In the genomic region with DNA sequence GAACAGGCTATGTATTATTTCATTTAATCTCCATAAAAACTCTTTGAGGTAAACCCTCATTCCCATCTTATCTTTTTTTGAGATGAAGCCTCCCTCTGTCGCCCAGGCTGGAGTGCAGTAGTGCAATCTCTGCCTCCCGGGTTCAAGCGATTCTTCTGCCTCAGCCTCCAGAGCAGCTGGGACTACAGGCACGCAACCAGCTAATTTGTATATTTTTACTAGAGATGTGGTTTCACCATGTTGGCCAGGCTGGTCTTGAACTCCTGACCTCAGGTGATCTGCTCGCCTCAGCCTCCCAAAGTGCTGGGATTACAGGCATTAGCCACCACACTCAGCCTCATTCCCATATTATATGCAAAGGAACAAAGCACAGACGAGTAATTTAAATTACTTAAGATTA, we compare ENCODE assay signal across 8 cellular contexts. TPM values are rescaled to one million over a fixed set of nuclear protein-coding genes. Genes with fewer than 3 reads are reported as not detected.
DNase-seq lines count a peak whose midpoint lies in the region; ATAC-seq and TF ChIP-seq lines count a peak whose summit lies in the region.
"Not testable (repeated sequence)": the region's sequence is repeated elsewhere in the genome, so short reads cannot be mapped to it uniquely, and the experiment has no call there.

No MANE protein-coding gene starts in this region.

- H2BK15ac ChIP-seq in IMR-90 (ENCODE audit: low read depth, low read length), result not testable (repeated sequence)

- H3K36me3 ChIP-seq in CD8-positive, alpha-beta memory T cell (ENCODE audit: insufficient read depth, low read length), result peaks cover 39% of the 10 kb centered on the region
- H3K36me3 ChIP-seq in IMR-90 (ENCODE audit: control insufficient read depth, insufficient read depth, low read length) (peaks cover 33% of the 10 kb centered on the region), SU-DHL-6 (ENCODE audit: low read length) (peaks cover 43% of the 10 kb centered on the region)
- H3K36me3 ChIP-seq in hepatocyte (replicated peaks; ENCODE audit: insufficient read depth, low read depth), result not testable (repeated sequence)

- peak overlapping the region; percentile 94 to 100 (median 99) for H3K27ac Mint-ChIP-seq in CD8-positive, alpha-beta memory T cell
- peak overlapping the region; percentile 100 for H3K27ac Mint-ChIP-seq in activated naive CD4-positive, alpha-beta T cell treated with anti-CD3 and anti-CD28 coated beads for 36 hours
- H3K27ac Mint-ChIP-seq in natural killer cell treated with Interleukin-12 subunit alpha and Interleukin-12 subunit beta and Interleukin-15 and Interleukin-18, amount 100 ng/mL, for 72 hours, result peak overlapping the region; percentile 99
- peak overlapping the region; percentile 62 for H3K27ac Mint-ChIP-seq in stimulated activated naive B cell treated with anti-CD40 and anti-IgM and Interleukin-4, amounts not matched to agents 10 μg/mL and 1 μg/mL and 100 μg/mL, for 72 hours

- H4K5ac ChIP-seq in IMR-90 (ENCODE audit: low read depth, low read length), result not testable (repeated sequence)

- H4K20me1 ChIP-seq in IMR-90 (ENCODE audit: insufficient read depth, low read length) (peaks cover 41% of the 10 kb centered on the region), SU-DHL-6 (ENCODE audit: low read depth, low read length) (peaks cover 23% of the 10 kb centered on the region), hepatocyte (ENCODE audit: insufficient read depth, poor library complexity, severe bottlenecking) (peaks cover 15% of the 10 kb centered on the region)

- H3K27ac ChIP-seq in CD8-positive, alpha-beta memory T cell (ENCODE audit: low read depth, low read length), result peak overlapping the region; percentile 92
- H3K27ac ChIP-seq in IMR-90 (ENCODE audit: insufficient read depth, low read length), result not testable (repeated sequence)
- H3K27ac ChIP-seq in SU-DHL-6 (ENCODE audit: low read depth, low read length) (peak overlapping the region; percentile 87; the same call in 1 of the 2 replicates), hepatocyte (peak overlapping the region; percentile 12)

- ATAC-seq in IMR-90 (ENCODE audit: low read depth); natural killer cell treated with Interleukin-12 subunit alpha and Interleukin-12 subunit beta and Interleukin-15 and Interleukin-18, amount 100 ng/mL, for 72 hours; stimulated activated naive B cell treated with anti-CD40 and anti-IgM and Interleukin-4, amounts not matched to agents 10 μg/mL and 1 μg/mL and 100 μg/mL, for 72 hours (replicated peaks): not testable (repeated sequence)

- H3K4me3 Mint-ChIP-seq in CD8-positive, alpha-beta memory T cell, result peak overlapping the region; percentile 99 to 100 (median 100)
- peak overlapping the region; percentile 100 for H3K4me3 Mint-ChIP-seq in activated naive CD4-positive, alpha-beta T cell treated with anti-CD3 and anti-CD28 coated beads for 36 hours
- H3K4me3 Mint-ChIP-seq in natural killer cell treated with Interleukin-12 subunit alpha and Interleukin-12 subunit beta and Interleukin-15 and Interleukin-18, amount 100 ng/mL, for 72 hours, result peak overlapping the region; percentile 99
- H3K4me3 Mint-ChIP-seq in stimulated activated naive B cell treated with anti-CD40 and anti-IgM and Interleukin-4, amounts not matched to agents 10 μg/mL and 1 μg/mL and 100 μg/mL, for 72 hours, result peak overlapping the region; percentile 98 to 100

- peak overlapping the region; percentile 93 for H3K4me3 ChIP-seq in CD8-positive, alpha-beta memory T cell (ENCODE audit: low read length)
- H3K4me3 ChIP-seq in IMR-90 (ENCODE audit: insufficient read depth, low read depth, low read length), result not testable (repeated sequence)
- H3K4me3 ChIP-seq in SU-DHL-6 (ENCODE audit: insufficient read depth, low read length, poor library complexity, severe bottlenecking), result peak overlapping the region; percentile 88
- H3K4me3 ChIP-seq in hepatocyte, result peak overlapping the region; percentile 15

- not testable (repeated sequence) for H2AFZ ChIP-seq in IMR-90 (replicated peaks; ENCODE audit: low read length, poor library complexity); SU-DHL-6 (ENCODE audit: low read depth, low read length, severe bottlenecking); hepatocyte

- not testable (repeated sequence) for DNase-seq in CD8-positive, alpha-beta memory T cell; IMR-90; activated naive CD4-positive, alpha-beta T cell treated with anti-CD3 and anti-CD28 coated beads for 36 hours; hepatocyte (ENCODE audit: low spot score); natural killer cell treated with Interleukin-12 subunit alpha and Interleukin-12 subunit beta and Interleukin-15 and Interleukin-18, amount 100 ng/mL, for 72 hours (ENCODE audit: low spot score); stimulated activated naive B cell treated with anti-CD40 and anti-IgM and Interleukin-4, amounts not matched to agents 10 μg/mL and 1 μg/mL and 100 μg/mL, for 72 hours
- peak; percentile 2 for DNase-seq in dedifferentiated amniotic fluid mesenchymal stem cell (ENCODE audit: extremely low spot score)

- BruUV-seq in IMR-90 (replicated peaks; lab: Mats Ljungman, UMichigan), result not testable (repeated sequence)

- H3K27me3 Mint-ChIP-seq in CD8-positive, alpha-beta memory T cell; activated naive CD4-positive, alpha-beta T cell treated with anti-CD3 and anti-CD28 coated beads for 36 hours (ENCODE audit: low read depth); natural killer cell treated with Interleukin-12 subunit alpha and Interleukin-12 subunit beta and Interleukin-15 and Interleukin-18, amount 100 ng/mL, for 72 hours; stimulated activated naive B cell treated with anti-CD40 and anti-IgM and Interleukin-4, amounts not matched to agents 10 μg/mL and 1 μg/mL and 100 μg/mL, for 72 hours: not testable (repeated sequence)

- H4K8ac ChIP-seq in IMR-90 (ENCODE audit: low read depth in 2 of 2, low read length in 2 of 2), result not testable (repeated sequence)

- peaks cover 27% of the 10 kb centered on the region for H3K4me1 ChIP-seq in CD8-positive, alpha-beta memory T cell (ENCODE audit: insufficient read depth, low read length)
- H3K4me1 ChIP-seq in IMR-90 (ENCODE audit: control insufficient read depth, insufficient read depth, low read length), result not testable (repeated sequence)
- peaks cover 13% of the 10 kb centered on the region for H3K4me1 ChIP-seq in hepatocyte (ENCODE audit: insufficient read depth)

- CTCF ChIA-PET in CD8-positive, alpha-beta memory T cell (lab: Charles Lee); IMR-90 (lab: Yijun Ruan, JAX); activated naive CD4-positive, alpha-beta T cell treated with anti-CD3 and anti-CD28 coated beads for 36 hours (lab: Charles Lee): not testable (repeated sequence)

- not testable (repeated sequence) for H2BK20ac ChIP-seq in IMR-90 (ENCODE audit: low read depth, low read length)

- not testable (repeated sequence) for TF ChIP-seq RAD21 in IMR-90 (IDR thresholded peaks at IDR 0.05; ENCODE audit: low read length)

- H3K23ac ChIP-seq in IMR-90 (ENCODE audit: low read depth, low read length), result not testable (repeated sequence)

- not testable (repeated sequence) for H3K56ac ChIP-seq in IMR-90 (ENCODE audit: extremely low read depth, insufficient read depth, low read length)

- H3K9me1 ChIP-seq in IMR-90 (ENCODE audit: insufficient read depth, low read length), result not testable (repeated sequence)

- H2AK9ac ChIP-seq in IMR-90 (replicated peaks; ENCODE audit: low read depth, low read length, poor library complexity), result not testable (repeated sequence)

- not testable (repeated sequence) for H3K14ac ChIP-seq in IMR-90 (replicated peaks; ENCODE audit: low read depth, low read length)

- in situ Hi-C loops in IMR-90 (cut with MboI; ENCODE audit: low sequenced_read_pairs), result not testable (repeated sequence)

- TF ChIP-seq CTCF in IMR-90 (conservative IDR thresholded peaks at IDR 0.05; ENCODE audit: low read depth, low read length); SU-DHL-6 (IDR thresholded peaks at IDR 0.05; ENCODE audit: insufficient read depth, low read length, poor library complexity, severe bottlenecking); hepatocyte (IDR thresholded peaks at IDR 0.05; ENCODE audit: poor library complexity): not testable (repeated sequence)

- not testable (repeated sequence) for TF ChIP-seq POLR2A in IMR-90 (IDR thresholded peaks at IDR 0.05; ENCODE audit: low read depth, low read length)

- H3K79me2 ChIP-seq in SU-DHL-6 (ENCODE audit: insufficient read depth, low read length), result peaks cover 17% of the 10 kb centered on the region
- H3K79me2 ChIP-seq in hepatocyte, result peaks cover 22% of the 10 kb centered on the region

- peaks cover 7 to 59% (median 14%) of the 10 kb centered on the region in 3 donors for H3K36me3 Mint-ChIP-seq in CD8-positive, alpha-beta memory T cell
- H3K36me3 Mint-ChIP-seq in activated naive CD4-positive, alpha-beta T cell treated with anti-CD3 and anti-CD28 coated beads for 36 hours (ENCODE audit: low read depth), result peaks cover 47% of the 10 kb centered on the region
- H3K36me3 Mint-ChIP-seq in natural killer cell treated with Interleukin-12 subunit alpha and Interleukin-12 subunit beta and Interleukin-15 and Interleukin-18, amount 100 ng/mL, for 72 hours, result peaks cover 35% of the 10 kb centered on the region
- H3K36me3 Mint-ChIP-seq in stimulated activated naive B cell treated with anti-CD40 and anti-IgM and Interleukin-4, amounts not matched to agents 10 μg/mL and 1 μg/mL and 100 μg/mL, for 72 hours, result peaks cover 28 to 48% of the 10 kb centered on the region in 2 donors

- not testable (repeated sequence) for H4K91ac ChIP-seq in IMR-90 (ENCODE audit: insufficient read depth, low read depth, low read length)

- H2AK5ac ChIP-seq in IMR-90 (ENCODE audit: low read depth, low read length), result not testable (repeated sequence)

- dilution Hi-C loops in IMR-90 (cut with HindIII; ENCODE audit: low sequenced_read_pairs, unreplicated experiment), result not testable (repeated sequence)

- H3K4ac ChIP-seq in IMR-90 (ENCODE audit: low read depth, low read length), result not testable (repeated sequence)

- not testable (repeated sequence) for H3K27me3 ChIP-seq in CD8-positive, alpha-beta memory T cell (ENCODE audit: insufficient read depth, low read length, poor library complexity, severe bottlenecking); IMR-90 (ENCODE audit: control insufficient read depth, insufficient read depth, low read length); SU-DHL-6 (ENCODE audit: low read length); hepatocyte

- no CpG with 5 or more reads among the region's 6 CpGs for WGBS in IMR-90 (ENCODE audit: extremely low coverage in 2 of 2, insufficient read length in 1 of 2), 2 experiments
- WGBS in hepatocyte (ENCODE audit: low lambda C conversion rate, missing lambda C conversion rate), result 77% methylated on average over 6 of the region's 6 CpGs

- H2BK5ac ChIP-seq in IMR-90 (ENCODE audit: low read depth, low read length, poor library complexity, severe bottlenecking), result not testable (repeated sequence)

- intact Hi-C loops in IMR-90 (cut with micrococcal nuclease), result not testable (repeated sequence)
- intact Hi-C loops in activated naive CD4-positive, alpha-beta T cell treated with anti-CD3 and anti-CD28 coated beads for 36 hours (cut with micrococcal nuclease), result loop anchor here (2.0 to 10.0 kb wide), 4 partner anchors 277 to 1003 kb away; a partner anchor contains a TSS

- H3K4me2 ChIP-seq in IMR-90 (ENCODE audit: low read depth, low read length) (peak overlapping the region; percentile 46; the same call in 1 of the 2 replicates), SU-DHL-6 (ENCODE audit: low read depth, low read length, poor library complexity, severe bottlenecking) (peak overlapping the region; percentile 99), hepatocyte (peak overlapping the region; percentile 84)

- not testable (repeated sequence) for H2BK120ac ChIP-seq in IMR-90 (ENCODE audit: low read depth, low read length)

- H3K9ac ChIP-seq in IMR-90 (ENCODE audit: low read depth, low read length), result not testable (repeated sequence)
- peak overlapping the region; percentile 80 for H3K9ac ChIP-seq in SU-DHL-6 (ENCODE audit: low read length)

- peaks cover 16 to 31% of the 10 kb centered on the region in 2 experiments for H3K79me1 ChIP-seq in IMR-90 (ENCODE audit: low read depth in 1 of 2, low read length in 2 of 2)

- H3K4me1 Mint-ChIP-seq in CD8-positive, alpha-beta memory T cell, result peaks cover 31 to 45% (median 45%) of the 10 kb centered on the region in 3 donors
- H3K4me1 Mint-ChIP-seq in activated naive CD4-positive, alpha-beta T cell treated with anti-CD3 and anti-CD28 coated beads for 36 hours (ENCODE audit: low read depth), result peaks cover 43% of the 10 kb centered on the region
- H3K4me1 Mint-ChIP-seq in natural killer cell treated with Interleukin-12 subunit alpha and Interleukin-12 subunit beta and Interleukin-15 and Interleukin-18, amount 100 ng/mL, for 72 hours (ENCODE audit: low read depth in 2 of 2), result peaks cover 38 to 39% of the 10 kb centered on the region in 2 donors
- peaks cover 18 to 35% of the 10 kb centered on the region in 2 donors for H3K4me1 Mint-ChIP-seq in stimulated activated naive B cell treated with anti-CD40 and anti-IgM and Interleukin-4, amounts not matched to agents 10 μg/mL and 1 μg/mL and 100 μg/mL, for 72 hours

- POLR2A ChIA-PET in CD8-positive, alpha-beta memory T cell (lab: Charles Lee); IMR-90 (lab: Charles Lee; ENCODE audit: unreplicated experiment): not testable (repeated sequence)

- not testable (repeated sequence) for H3K18ac ChIP-seq in IMR-90 (ENCODE audit: low read depth, low read length)

- not testable (repeated sequence) for H3K9me3 Mint-ChIP-seq in CD8-positive, alpha-beta memory T cell; activated naive CD4-positive, alpha-beta T cell treated with anti-CD3 and anti-CD28 coated beads for 36 hours; natural killer cell treated with Interleukin-12 subunit alpha and Interleukin-12 subunit beta and Interleukin-15 and Interleukin-18, amount 100 ng/mL, for 72 hours; stimulated activated naive B cell treated with anti-CD40 and anti-IgM and Interleukin-4, amounts not matched to agents 10 μg/mL and 1 μg/mL and 100 μg/mL, for 72 hours

- not testable (repeated sequence) for H3K9me2 ChIP-seq in SU-DHL-6 (replicated peaks; ENCODE audit: insufficient read depth, low read length); hepatocyte (replicated peaks; ENCODE audit: insufficient read depth)

- H3F3A ChIP-seq in SU-DHL-6 (ENCODE audit: insufficient read depth), result peaks cover 77% of the 10 kb centered on the region

- not testable (repeated sequence) for H3K9me3 ChIP-seq in CD8-positive, alpha-beta memory T cell (ENCODE audit: low read length); IMR-90 (ENCODE audit: control insufficient read depth, insufficient read depth, low read length); SU-DHL-6 (ENCODE audit: insufficient read depth, low read length); hepatocyte (ENCODE audit: low read depth)

RNA-seq across cellular contexts. Expression of a gene that starts 1.7 kb away (rescaled TPM):
- 1,000 to 10,000 TPM; 1,957 to 2,019 TPM for total RNA-seq in CD8-positive, alpha-beta memory T cell
- polyA plus RNA-seq in CD8-positive, alpha-beta memory T cell, result 609 TPM
- total RNA-seq in IMR-90 (2012; rRNA removed), result 1,317 and 1,900 TPM in 2 replicates
- polyA plus RNA-seq in IMR-90 (2012; rRNA removed), result 1,561 and 1,694 TPM in 2 replicates
- polyA plus RNA-seq in IMR-90 (2012; cell fraction: cytosol; rRNA removed), result 511 and 1,193 TPM in 2 replicates
- 125 and 757 TPM in 2 replicates for polyA plus RNA-seq in IMR-90 (2012; cell fraction: nucleus; rRNA removed; ENCODE audit: low replicate concordance)
- total RNA-seq in activated naive CD4-positive, alpha-beta T cell treated with anti-CD3 and anti-CD28 coated beads for 36 hours, result 1,000 to 10,000 TPM; 2,358 to 2,432 TPM
- 1,682 and 1,816 TPM in 2 replicates for total RNA-seq in hepatocyte
- 279 and 281 TPM in 2 replicates for polyA plus RNA-seq in hepatocyte
- total RNA-seq in natural killer cell treated with Interleukin-12 subunit alpha and Interleukin-12 subunit beta and Interleukin-15 and Interleukin-18, amount 100 ng/mL, for 72 hours, result 1,000 to 10,000 TPM; 1,014 to 1,216 TPM

RNA-seq across cellular contexts. Expression of a gene that starts 11.1 kb away (rescaled TPM):
- 100 to 1,000 TPM; 163 to 171 TPM for total RNA-seq in CD8-positive, alpha-beta memory T cell
- 80.2 TPM for polyA plus RNA-seq in CD8-positive, alpha-beta memory T cell
- total RNA-seq in IMR-90 (2012; rRNA removed) (135 and 199 TPM in 2 replicates), hepatocyte (102 and 115 TPM in 2 replicates)
- polyA plus RNA-seq in IMR-90 (2012; rRNA removed) (48.4 and 52.9 TPM in 2 replicates), hepatocyte (56.0 and 66.6 TPM in 2 replicates)
- polyA plus RNA-seq in IMR-90 (2012; cell fraction: cytosol; rRNA removed), result 25.2 and 27.0 TPM in 2 replicates
- 15.5 and 36.6 TPM in 2 replicates for polyA plus RNA-seq in IMR-90 (2012; cell fraction: nucleus; rRNA removed; ENCODE audit: low replicate concordance)
- total RNA-seq in activated naive CD4-positive, alpha-beta T cell treated with anti-CD3 and anti-CD28 coated beads for 36 hours, result 100 to 1,000 TPM; 137 to 141 TPM
- 100 to 1,000 TPM; 107 to 135 TPM for total RNA-seq in natural killer cell treated with Interleukin-12 subunit alpha and Interleukin-12 subunit beta and Interleukin-15 and Interleukin-18, amount 100 ng/mL, for 72 hours

RNA-seq across cellular contexts. Expression of a gene that starts 25.5 kb away (rescaled TPM):
- 10 to 100 TPM; 29.7 to 32.8 TPM for total RNA-seq in CD8-positive, alpha-beta memory T cell
- 3.1 TPM for polyA plus RNA-seq in CD8-positive, alpha-beta memory T cell
- 11.9 and 12.9 TPM in 2 replicates for total RNA-seq in IMR-90 (2012; rRNA removed)
- 13.0 and 15.1 TPM in 2 replicates for polyA plus RNA-seq in IMR-90 (2012; rRNA removed)
- polyA plus RNA-seq in IMR-90 (2012; cell fraction: cytosol; rRNA removed), result 7.8 and 10.7 TPM in 2 replicates
- polyA plus RNA-seq in IMR-90 (2012; cell fraction: nucleus; rRNA removed; ENCODE audit: low replicate concordance), result 51.5 and 87.6 TPM in 2 replicates
- 10 to 100 TPM; 17.6 to 19.2 TPM for total RNA-seq in activated naive CD4-positive, alpha-beta T cell treated with anti-CD3 and anti-CD28 coated beads for 36 hours
- 25.8 and 27.1 TPM in 2 replicates for total RNA-seq in hepatocyte
- polyA plus RNA-seq in hepatocyte, result 22.7 and 23.0 TPM in 2 replicates
- 10 to 100 TPM; 51.3 to 76.7 TPM for total RNA-seq in natural killer cell treated with Interleukin-12 subunit alpha and Interleukin-12 subunit beta and Interleukin-15 and Interleukin-18, amount 100 ng/mL, for 72 hours

Comparison
In these comparisons a context has a peak if more than half of its experiments do, and no peak if none do; other contexts are left out.
1. H3K4me2 ChIP-seq: peak in every context shown above with its lines; median percentile 99 in SU-DHL-6; 84 in hepatocyte; 46 in IMR-90.